Comparison of ENCODE assay signal across 17 cellular contexts in genomic region chr10:7267142-7267541, GRCh38.
"Had no signal": no experiment of that assay in that cellular context is flagged by ENCODE, and none has a peak within 500 bp of the region (broad histone marks: within the 10 kb centered on the region; RNA-seq: fewer than 3 reads in every experiment).

No MANE protein-coding gene starts in this region.

- H3K36me3 ChIP-seq: right lobe of liver, tibial artery, uterus had no signal

- H3K4me3 ChIP-seq: psoas muscle, right lobe of liver, tibial artery, uterus had no signal

- H3K27ac ChIP-seq: psoas muscle, right lobe of liver, tibial artery, uterus had no signal

- DNase-seq: activated CD4-positive, alpha-beta T cell treated with anti-CD3 and anti-CD28 coated beads, Interleukin-2, amount 50 U/mL, for 4 hours; activated CD4-positive, CD25-positive, alpha-beta regulatory T cell; activated CD8-positive, alpha-beta memory T cell treated with anti-CD3 and anti-CD28 coated beads, Interleukin-2, amount 50 U/mL, for 4 hours; activated naive CD8-positive, alpha-beta T cell treated with anti-CD3 and anti-CD28 coated beads, Interleukin-2, amount 10 ng/mL, durations not matched to agents 7 days and 5 days; cerebellar nuclear complex; effector memory CD4-positive, alpha-beta T cell; foreskin melanocyte; head of caudate nucleus; mesenchymal stem cell; psoas muscle; right lobe of liver; Right ventricle myocardium superior; tibial artery; uterus had no signal

- H3K9me3 ChIP-seq: psoas muscle, right lobe of liver, tibial artery, uterus had no signal

- H3K4me1 ChIP-seq: right lobe of liver, tibial artery had no signal

- H3K27ac Mint-ChIP-seq: activated naive CD8-positive, alpha-beta T cell treated with anti-CD3 and anti-CD28 coated beads, Interleukin-2, amount 10 ng/mL, durations not matched to agents 7 days and 5 days; activated T-helper 2 cell treated with anti-CD3 and anti-CD28 coated beads, Interferon-gamma antibody, Interleukin-2, Interleukin-4, amounts not matched to agents 10 μg/mL and 5 μg/mL and 100 μg/mL, durations not matched to agents 14 hours and 24 hours and 36 hours had no signal

- H3K27me3 Mint-ChIP-seq: activated naive CD8-positive, alpha-beta T cell treated with anti-CD3 and anti-CD28 coated beads, Interleukin-2, amount 10 ng/mL, durations not matched to agents 7 days and 5 days had no signal

- H3K9me3 Mint-ChIP-seq: activated naive CD8-positive, alpha-beta T cell treated with anti-CD3 and anti-CD28 coated beads, Interleukin-2, amount 10 ng/mL, durations not matched to agents 7 days and 5 days; neural crest cell had no signal

- H3K27me3 ChIP-seq: right lobe of liver, tibial artery, uterus had no signal

- ATAC-seq: psoas muscle, right lobe of liver had no signal

- H3K4me3 Mint-ChIP-seq: activated naive CD8-positive, alpha-beta T cell treated with anti-CD3 and anti-CD28 coated beads, Interleukin-2, amount 10 ng/mL, durations not matched to agents 7 days and 5 days; neural crest cell; T-helper 2 cell treated with Interferon-gamma antibody and Interleukin-4, amounts not matched to agents 5 μg/mL and 100 μg/mL, for 36 hours had no signal
